Comparison of ENCODE assay signal across 1 cellular context in the genomic region with DNA sequence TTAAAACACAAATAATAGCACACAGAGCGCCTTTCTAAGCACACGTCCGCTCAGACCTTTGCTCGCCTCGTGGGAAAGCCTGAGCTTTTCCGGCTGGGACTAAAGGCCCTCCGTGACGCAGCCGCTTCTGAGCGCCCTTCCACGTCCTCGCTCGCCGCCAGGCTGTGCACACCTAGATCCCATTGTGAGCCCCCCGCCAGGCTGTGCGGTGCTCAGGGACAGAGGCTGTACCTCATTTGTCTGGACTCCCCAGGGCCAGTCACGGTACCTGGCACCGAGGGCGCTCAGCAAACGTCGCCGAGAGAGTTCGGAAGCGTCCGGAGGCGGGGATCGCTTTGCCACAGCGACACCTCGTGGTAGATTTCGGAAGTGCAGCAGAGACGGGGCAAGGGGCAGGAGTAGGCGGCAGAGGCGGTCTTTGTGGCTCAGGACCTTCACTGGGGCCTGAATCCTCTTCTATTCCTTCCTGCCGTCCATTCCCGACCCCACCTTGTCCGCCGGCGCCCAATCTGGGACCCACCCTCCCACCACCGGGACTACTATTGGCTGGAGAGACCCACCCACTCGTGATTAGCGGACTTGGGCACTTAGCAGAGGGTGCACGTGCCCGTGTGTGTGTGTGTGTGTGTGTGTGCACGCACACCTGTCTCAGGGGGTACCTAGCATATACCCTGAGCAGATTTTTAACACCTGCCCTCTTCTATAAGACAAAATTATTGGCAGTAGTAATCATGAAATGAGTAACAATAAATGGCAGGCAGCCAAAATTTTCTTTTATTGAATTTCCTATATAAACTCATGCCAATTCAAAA.
A peak's percentile ranks its signal among the peaks of the same experiment; 100 is the strongest.
TF ChIP-seq lines count a peak whose summit lies in the region.

No MANE protein-coding gene starts in this region.

TF ChIP-seq in HepG2, 621 proteins besides CTCF, POLR2A, EP300 and RAD21 (continued from another document and continues in another):
- TF ChIP-seq, protein P1, sequence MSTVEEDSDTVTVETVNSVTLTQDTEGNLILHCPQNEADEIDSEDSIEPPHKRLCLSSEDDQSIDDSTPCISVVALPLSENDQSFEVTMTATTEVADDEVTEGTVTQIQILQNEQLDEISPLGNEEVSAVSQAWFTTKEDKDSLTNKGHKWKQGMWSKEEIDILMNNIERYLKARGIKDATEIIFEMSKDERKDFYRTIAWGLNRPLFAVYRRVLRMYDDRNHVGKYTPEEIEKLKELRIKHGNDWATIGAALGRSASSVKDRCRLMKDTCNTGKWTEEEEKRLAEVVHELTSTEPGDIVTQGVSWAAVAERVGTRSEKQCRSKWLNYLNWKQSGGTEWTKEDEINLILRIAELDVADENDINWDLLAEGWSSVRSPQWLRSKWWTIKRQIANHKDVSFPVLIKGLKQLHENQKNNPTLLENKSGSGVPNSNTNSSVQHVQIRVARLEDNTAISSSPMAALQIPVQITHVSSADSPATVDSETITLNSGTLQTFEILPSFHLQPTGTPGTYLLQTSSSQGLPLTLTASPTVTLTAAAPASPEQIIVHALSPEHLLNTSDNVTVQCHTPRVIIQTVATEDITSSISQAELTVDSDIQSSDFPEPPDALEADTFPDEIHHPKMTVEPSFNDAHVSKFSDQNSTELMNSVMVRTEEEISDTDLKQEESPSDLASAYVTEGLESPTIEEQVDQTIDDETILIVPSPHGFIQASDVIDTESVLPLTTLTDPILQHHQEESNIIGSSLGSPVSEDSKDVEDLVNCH (CRISPR knock-in tag; IDR thresholded peaks at IDR 0.05), result no peak
- TF ChIP-seq ELF4 (CRISPR knock-in tag; IDR thresholded peaks at IDR 0.05; ENCODE audit: borderline replicate concordance) (no peak), ZNF713 (CRISPR knock-in tag; IDR thresholded peaks at IDR 0.05) (no peak), U2AF1 (optimal IDR thresholded peaks at IDR 0.05; ENCODE audit: low read depth, low read length) (no peak), ZNF20 (CRISPR knock-in tag; IDR thresholded peaks at IDR 0.05) (no peak), PRDM15 (CRISPR knock-in tag; IDR thresholded peaks at IDR 0.05) (no peak), REL (CRISPR knock-in tag; conservative IDR thresholded peaks at IDR 0.05) (no peak), SNAI1 (CRISPR knock-in tag; IDR thresholded peaks at IDR 0.05; ENCODE audit: borderline replicate concordance) (0 out of 2 replicates have a peak, but pooled peaks have one; percentile 35), ZNF414 (CRISPR knock-in tag; IDR thresholded peaks at IDR 0.05) (no peak), HNRNPUL1 (IDR thresholded peaks at IDR 0.05; ENCODE audit: low read depth, low read length) (no peak), MZF1 (CRISPR knock-in tag; IDR thresholded peaks at IDR 0.05; ENCODE audit: borderline replicate concordance) (no peak), MTERF4 (CRISPR knock-in tag; IDR thresholded peaks at IDR 0.05) (no peak), ZNF230 (CRISPR knock-in tag; IDR thresholded peaks at IDR 0.05) (no peak), NONO (IDR thresholded peaks at IDR 0.05) (no peak), NONO (CRISPR knock-in tag; conservative IDR thresholded peaks at IDR 0.05) (peak; percentile 77), NR2F2 (IDR thresholded peaks at IDR 0.05; ENCODE audit: borderline replicate concordance, low read depth) (no peak), REXO4 (CRISPR knock-in tag; IDR thresholded peaks at IDR 0.05; ENCODE audit: borderline replicate concordance) (no peak), SMYD3 (CRISPR knock-in tag; IDR thresholded peaks at IDR 0.05) (no peak), ZNF251 (CRISPR knock-in tag; IDR thresholded peaks at IDR 0.05) (no peak), ZMYM2 (CRISPR knock-in tag; IDR thresholded peaks at IDR 0.05) (peak; percentile 58; the same call in 1 of the 2 replicates), TOE1 (CRISPR knock-in tag; IDR thresholded peaks at IDR 0.05) (no peak), TARDBP (CRISPR knock-in tag; IDR thresholded peaks at IDR 0.05) (0 out of 2 replicates have a peak, but pooled peaks have one; percentile 20), DZIP1 (CRISPR knock-in tag; IDR thresholded peaks at IDR 0.05) (no peak), TAF1 (CRISPR knock-in tag; IDR thresholded peaks at IDR 0.05) (no peak), ZNF550 (CRISPR knock-in tag; IDR thresholded peaks at IDR 0.05; ENCODE audit: borderline replicate concordance) (no peak), THAP9 (CRISPR knock-in tag; IDR thresholded peaks at IDR 0.05; ENCODE audit: borderline replicate concordance) (peak; percentile 49; the same call in 1 of the 2 replicates), MAFG (CRISPR knock-in tag; IDR thresholded peaks at IDR 0.05) (no peak), DPF2 (CRISPR knock-in tag; IDR thresholded peaks at IDR 0.05; ENCODE audit: borderline replicate concordance, low read depth) (no peak), IKZF4 (CRISPR knock-in tag; IDR thresholded peaks at IDR 0.05; ENCODE audit: borderline replicate concordance, low read depth, not compliant biosample characterization) (no peak), ZNF549 (CRISPR knock-in tag; IDR thresholded peaks at IDR 0.05) (no peak)
- TF ChIP-seq, protein P2, sequence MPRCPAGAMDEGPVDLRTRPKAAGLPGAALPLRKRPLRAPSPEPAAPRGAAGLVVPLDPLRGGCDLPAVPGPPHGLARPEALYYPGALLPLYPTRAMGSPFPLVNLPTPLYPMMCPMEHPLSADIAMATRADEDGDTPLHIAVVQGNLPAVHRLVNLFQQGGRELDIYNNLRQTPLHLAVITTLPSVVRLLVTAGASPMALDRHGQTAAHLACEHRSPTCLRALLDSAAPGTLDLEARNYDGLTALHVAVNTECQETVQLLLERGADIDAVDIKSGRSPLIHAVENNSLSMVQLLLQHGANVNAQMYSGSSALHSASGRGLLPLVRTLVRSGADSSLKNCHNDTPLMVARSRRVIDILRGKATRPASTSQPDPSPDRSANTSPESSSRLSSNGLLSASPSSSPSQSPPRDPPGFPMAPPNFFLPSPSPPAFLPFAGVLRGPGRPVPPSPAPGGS (CRISPR knock-in tag; IDR thresholded peaks at IDR 0.05), result no peak
- TF ChIP-seq, protein P3, sequence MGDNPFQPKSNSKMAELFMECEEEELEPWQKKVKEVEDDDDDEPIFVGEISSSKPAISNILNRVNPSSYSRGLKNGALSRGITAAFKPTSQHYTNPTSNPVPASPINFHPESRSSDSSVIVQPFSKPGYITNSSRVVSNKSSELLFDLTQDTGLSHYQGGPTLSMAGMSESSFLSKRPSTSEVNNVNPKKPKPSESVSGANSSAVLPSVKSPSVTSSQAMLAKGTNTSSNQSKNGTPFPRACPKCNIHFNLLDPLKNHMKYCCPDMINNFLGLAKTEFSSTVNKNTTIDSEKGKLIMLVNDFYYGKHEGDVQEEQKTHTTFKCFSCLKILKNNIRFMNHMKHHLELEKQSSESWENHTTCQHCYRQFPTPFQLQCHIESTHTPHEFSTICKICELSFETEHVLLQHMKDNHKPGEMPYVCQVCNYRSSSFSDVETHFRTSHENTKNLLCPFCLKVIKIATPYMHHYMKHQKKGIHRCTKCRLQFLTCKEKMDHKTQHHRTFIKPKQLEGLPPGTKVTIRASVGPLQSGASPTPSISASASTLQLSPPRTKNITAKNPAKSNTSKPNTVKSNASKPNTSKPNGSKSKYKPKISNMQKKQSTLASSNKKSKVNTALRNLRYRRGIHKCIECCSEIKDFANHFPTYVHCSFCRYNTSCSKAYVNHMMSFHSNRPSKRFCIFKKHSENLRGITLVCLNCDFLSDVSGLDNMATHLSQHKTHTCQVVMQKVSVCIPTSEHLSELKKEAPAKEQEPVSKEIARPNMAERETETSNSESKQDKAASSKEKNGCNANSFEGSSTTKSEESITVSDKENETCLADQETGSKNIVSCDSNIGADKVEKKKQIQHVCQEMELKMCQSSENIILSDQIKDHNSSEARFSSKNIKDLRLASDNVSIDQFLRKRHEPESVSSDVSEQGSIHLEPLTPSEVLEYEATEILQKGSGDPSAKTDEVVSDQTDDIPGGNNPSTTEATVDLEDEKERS (CRISPR knock-in tag; IDR thresholded peaks at IDR 0.05), result no peak
